ENCODE assay signal across 8 cellular contexts in the genomic region with DNA sequence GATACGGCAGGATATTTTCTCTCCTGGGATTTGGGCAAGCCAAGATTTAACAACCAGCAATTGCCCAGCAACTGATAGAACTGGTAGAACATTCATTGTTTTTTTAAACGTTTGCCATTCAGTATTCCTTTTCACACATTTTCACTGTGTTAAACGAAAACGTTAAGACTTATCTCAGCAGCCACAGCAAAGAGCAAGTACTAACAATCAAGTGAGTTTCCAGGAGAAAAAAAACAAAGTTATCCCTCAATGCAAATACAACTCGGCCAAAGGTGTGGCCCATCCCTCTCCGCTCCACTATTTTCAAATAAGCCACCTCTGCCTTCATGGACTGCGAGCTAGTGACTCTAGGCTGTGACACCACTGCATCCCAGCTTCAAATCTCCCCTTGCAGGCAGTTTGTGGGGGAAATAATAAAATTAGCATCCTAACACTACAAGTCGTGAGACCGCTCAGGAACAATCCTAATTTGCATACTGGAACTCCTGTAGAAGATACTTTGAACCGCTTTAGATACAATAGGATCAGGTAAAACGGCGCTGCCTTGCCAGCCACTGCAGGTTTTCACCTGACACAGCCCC. TPM values are rescaled to one million over a fixed set of nuclear protein-coding genes. Genes with fewer than 3 reads are reported as not detected.
DNase-seq lines count a peak whose midpoint lies in the region; ATAC-seq and TF ChIP-seq lines count a peak whose summit lies in the region.

No MANE protein-coding gene starts in this region.

- H3K4me1 ChIP-seq in ES-I3 (ENCODE audit: insufficient read depth, low read length), result peaks cover 4% of the 10 kb centered on the region
- H3K4me1 ChIP-seq in GM23338 (ENCODE audit: insufficient read depth), result peaks cover 24% of the 10 kb centered on the region
- peaks cover 3% of the 10 kb centered on the region for H3K4me1 ChIP-seq in fibroblast of lung (ENCODE audit: control insufficient read depth, extremely low read depth, insufficient read depth, low read length)
- H3K4me1 ChIP-seq in trophoblast cell (ENCODE audit: control insufficient read depth in 1 of 2, insufficient read depth in 2 of 2, low read length in 2 of 2), result peaks cover 3 to 5% of the 10 kb centered on the region in 2 experiments

- WGBS in trophoblast cell (ENCODE audit: extremely low coverage, insufficient coverage, insufficient read length), result no CpG with 5 or more reads among the region's 12 CpGs

- POLR2A ChIA-PET in RWPE1 (lab: Yijun Ruan, JAX; ENCODE audit: low non-redundant PET), result no interaction called here

- H4K20me1 ChIP-seq in GM23338 (replicated peaks; ENCODE audit: insufficient read depth) (peaks cover 6% of the 10 kb centered on the region; the same call in 1 of the 2 replicates), fibroblast of lung (ENCODE audit: control insufficient read depth, extremely low read depth, insufficient read depth, low read length) (no peaks in the 10 kb centered on the region)

- H3K36me3 ChIP-seq in ES-I3 (ENCODE audit: insufficient read depth, low read length), result no peaks in the 10 kb centered on the region
- no peaks in the 10 kb centered on the region for H3K36me3 ChIP-seq in GM23338 (ENCODE audit: insufficient read depth)
- H3K36me3 ChIP-seq in fibroblast of lung (ENCODE audit: control insufficient read depth, insufficient read depth, low read length), result no peaks in the 10 kb centered on the region
- H3K36me3 ChIP-seq in trophoblast cell (ENCODE audit: control insufficient read depth in 1 of 2, insufficient read depth in 2 of 2, low read length in 2 of 2), result no peaks in the 10 kb centered on the region

- H3K4me1 Mint-ChIP-seq in GM23338, result peaks cover 35% of the 10 kb centered on the region

- H3K23ac ChIP-seq in trophoblast cell (ENCODE audit: low read length), result no peak overlapping the region

- H3K27ac Mint-ChIP-seq in GM23338, result no peak overlapping the region

- H3F3A ChIP-seq in GM23338 (replicated peaks; ENCODE audit: low read depth), result 0 out of 2 replicates have a peak, but pooled peaks cover 3% of the 10 kb centered on the region

- no peak overlapping the region for H2BK12ac ChIP-seq in trophoblast cell (ENCODE audit: low read length)

- no peak overlapping the region for H3K14ac ChIP-seq in trophoblast cell (ENCODE audit: low read length)

- H3K4ac ChIP-seq in trophoblast cell (ENCODE audit: low read depth, low read length), result no peak overlapping the region

- peak overlapping the region; percentile 64 for H2AFZ ChIP-seq in GM23338
- H2AFZ ChIP-seq in fibroblast of lung (ENCODE audit: low read length), result peak overlapping the region; percentile 60
- H2AFZ ChIP-seq in trophoblast cell (ENCODE audit: insufficient read depth, low read length, poor library complexity), result peak overlapping the region; percentile 99

- no peaks in the 10 kb centered on the region for H3K9me2 ChIP-seq in GM23338 (ENCODE audit: insufficient read depth)

- peak overlapping the region; percentile 86 for H3K4me3 Mint-ChIP-seq in GM23338

- H2AK5ac ChIP-seq in trophoblast cell (ENCODE audit: low read length), result no peak overlapping the region

- no peaks in the 10 kb centered on the region for H3K36me3 Mint-ChIP-seq in GM23338 (ENCODE audit: low read depth)

- H3K4me2 ChIP-seq in GM23338 (peak overlapping the region; percentile 75), fibroblast of lung (ENCODE audit: extremely low read depth, insufficient read depth, low read length) (peak overlapping the region; percentile 55), trophoblast cell (ENCODE audit: low read length) (peak overlapping the region; percentile 99)

- H4K8ac ChIP-seq in trophoblast cell (ENCODE audit: low read depth, low read length), result peak overlapping the region; percentile 86

- H3K79me2 ChIP-seq in GM23338 (replicated peaks; ENCODE audit: insufficient read depth) (peaks cover 33% of the 10 kb centered on the region), fibroblast of lung (ENCODE audit: control insufficient read depth, insufficient read depth, low read length) (peaks cover 22% of the 10 kb centered on the region), trophoblast cell (ENCODE audit: control insufficient read depth, insufficient read depth, low read length, poor library complexity) (no peaks in the 10 kb centered on the region)

- H3K27ac ChIP-seq in GM23338 (ENCODE audit: low read depth) (no peak overlapping the region; the same call in 1 of the 2 replicates), RWPE1 (peak overlapping the region; percentile 68; the same call in 1 of the 2 replicates), fibroblast of lung (ENCODE audit: insufficient read depth, low read length) (peak overlapping the region; percentile 54), trophoblast cell (ENCODE audit: low read depth, low read length) (no peak overlapping the region)

- H3K9me3 ChIP-seq in ES-I3 (ENCODE audit: control insufficient read depth, insufficient read depth, low read length) (no peaks in the 10 kb centered on the region), fibroblast of lung (ENCODE audit: control insufficient read depth, insufficient read depth, low read depth, low read length) (no peaks in the 10 kb centered on the region), trophoblast cell (ENCODE audit: insufficient read depth, low read depth, low read length) (no peaks in the 10 kb centered on the region)

- no peak overlapping the region for H3K18ac ChIP-seq in trophoblast cell (ENCODE audit: low read length)

- DNase-seq in GM23338 (ENCODE audit: low spot score) (no peak), RWPE1 (ENCODE audit: low spot score) (peak; percentile 10), fibroblast of lung (ENCODE audit: low read depth in 2 of 2) (peak in 1 of 2 donors; percentile 4), trophoblast cell (no peak), T-helper 9 cell (no peak)
- DNase-seq in activated CD8-positive, alpha-beta memory T cell treated with anti-CD3 and anti-CD28 coated beads, Interleukin-2, amount 50 U/mL, for 48 hours, result no peak
- no peak for DNase-seq in stimulated activated CD4-positive, alpha-beta T cell treated with anti-CD3 and anti-CD28 coated beads, Interleukin-2, amount 100 ng/mL, for 24 hours

- CTCF ChIA-PET in RWPE1 (lab: Yijun Ruan, JAX), result interaction anchor here (0.5 to 0.7 kb wide), 2 partner anchors 82 to 812 kb away, joined by 3 read pairs; no protein-coding TSS in a partner anchor

- no peak for TF ChIP-seq CTCF in GM23338 (conservative IDR thresholded peaks at IDR 0.05; ENCODE audit: low read depth in 2 of 2)
- no peak for TF ChIP-seq CTCF in RWPE1 (conservative IDR thresholded peaks at IDR 0.05; ENCODE audit: low read depth)
- no peak for TF ChIP-seq CTCF in fibroblast of lung (conservative IDR thresholded peaks at IDR 0.05 in 1 of 2, IDR thresholded peaks at IDR 0.05 in 1 of 2; ENCODE audit: low read depth in 1 of 2, low read length in 2 of 2)

- H3K27me3 Mint-ChIP-seq in GM23338 (ENCODE audit: insufficient read depth, low read depth, poor library complexity), result peaks cover 3% of the 10 kb centered on the region

- H4K12ac ChIP-seq in trophoblast cell (ENCODE audit: low read depth, low read length), result peak overlapping the region; percentile 48

- H4K91ac ChIP-seq in trophoblast cell (ENCODE audit: low read depth, low read length), result no peak overlapping the region

- H3K79me1 ChIP-seq in trophoblast cell (ENCODE audit: low read length), result peaks cover 4% of the 10 kb centered on the region

- H3K4me3 ChIP-seq in GM23338 (peak overlapping the region; percentile 79), fibroblast of lung (replicated peaks in 1 of 4; ENCODE audit: control extremely low read depth in 1 of 4, insufficient read depth in 1 of 4, low read depth in 3 of 4, low read length in 4 of 4) (peak overlapping the region; percentile 45 to 88 (median 77)), trophoblast cell (ENCODE audit: low read depth, low read length) (peak overlapping the region; percentile 87)

- no peak overlapping the region for H2BK5ac ChIP-seq in trophoblast cell (ENCODE audit: low read depth, low read length, poor library complexity)

- H3K9ac ChIP-seq in ES-I3 (ENCODE audit: low read depth, low read length) (peak overlapping the region; percentile 92; the same call in 1 of the 2 replicates), fibroblast of lung (ENCODE audit: insufficient read depth, low read length) (no peak overlapping the region), trophoblast cell (ENCODE audit: low read length) (no peak overlapping the region)

- H3K27me3 ChIP-seq in GM23338 (ENCODE audit: insufficient read depth) (peaks cover 8% of the 10 kb centered on the region; the same call in 1 of the 2 replicates), fibroblast of lung (ENCODE audit: control insufficient read depth, insufficient read depth, low read length) (no peaks in the 10 kb centered on the region), trophoblast cell (ENCODE audit: insufficient read depth, low read length) (no peaks in the 10 kb centered on the region)

- no peaks in the 10 kb centered on the region for H3K9me3 Mint-ChIP-seq in GM23338

- no peak overlapping the region for H2BK120ac ChIP-seq in trophoblast cell (ENCODE audit: insufficient read depth, low read length, poor library complexity)

- ATAC-seq in GM23338, result peak; percentile 11

RNA-seq across cellular contexts. Expression of gene RFXAP, which starts 0.4 kb away (rescaled TPM):
- 6.3 and 7.5 TPM in 2 replicates for total RNA-seq in GM23338 (2014; rRNA removed; shearing (Covaris generic))
- polyA plus RNA-seq in GM23338 (2016; fragmentation: Nextera tagmentation; extraction: Ambion mirVana) (8.5 and 10.3 TPM in 2 replicates), fibroblast of lung (4.2 and 4.6 TPM in 2 replicates)
- 1.0 and 1.8 TPM in 2 replicates for total RNA-seq in fibroblast of lung
- polyA plus RNA-seq in fibroblast of lung (2012), result 3.9 and 4.4 TPM in 2 replicates
- polyA minus RNA-seq in fibroblast of lung (ENCODE audit: low replicate concordance), result 0.67 TPM in 1 of 2 replicates, not detected in the other
- 3.0 TPM in 2 replicates for polyA plus RNA-seq in trophoblast cell (2013)

Comparison
In these comparisons a context has a peak if more than half of its experiments do, and no peak if none do; other contexts are left out.
1. H3K27ac ChIP-seq: peak in RWPE1 (single experiment) and fibroblast of lung (single experiment); none in GM23338 (single experiment) and trophoblast cell (single experiment).
2. Peak in every context shown above with its lines, with median percentiles within 50 percentile points of each other: H2AFZ ChIP-seq, H3K4me2 ChIP-seq and H3K4me3 ChIP-seq.